7 cellular contexts compared by ENCODE assay signal in genomic region chr3:197949191-197949766, GRCh38. TPM values are rescaled to one million over a fixed set of nuclear protein-coding genes. Genes with fewer than 3 reads are reported as not detected.
DNase-seq lines count a peak whose midpoint lies in the region; ATAC-seq and TF ChIP-seq lines count a peak whose summit lies in the region.

No MANE protein-coding gene starts in this region.

- H3K27ac Mint-ChIP-seq in GM23338: peak overlapping the region; percentile 100
- H3K27ac Mint-ChIP-seq in stimulated activated effector memory CD8-positive, alpha-beta T cell treated with anti-CD3 and anti-CD28 coated beads, Interleukin-12 subunit alpha, Interleukin-12 subunit beta, amount 100 ng/mL, for 72 hours: peak overlapping the region; percentile 99

- no peak overlapping the region for H2AFZ ChIP-seq in GM23338

- H3K9me3 Mint-ChIP-seq in GM23338: no peaks in the 10 kb centered on the region
- H3K9me3 Mint-ChIP-seq in stimulated activated effector memory CD8-positive, alpha-beta T cell treated with anti-CD3 and anti-CD28 coated beads, Interleukin-12 subunit alpha, Interleukin-12 subunit beta, amount 100 ng/mL, for 72 hours: no peaks in the 10 kb centered on the region

- peaks cover 32% of the 10 kb centered on the region for H3F3A ChIP-seq in GM23338 (replicated peaks; ENCODE audit: low read depth)

- H3K4me1 ChIP-seq in GM23338 (ENCODE audit: insufficient read depth) (peaks cover 15% of the 10 kb centered on the region), left ventricle myocardium inferior (peaks cover 47% of the 10 kb centered on the region)

- H3K27me3 Mint-ChIP-seq in GM23338 (ENCODE audit: insufficient read depth, low read depth, poor library complexity): peaks cover 19% of the 10 kb centered on the region

- no peak for DNase-seq in GM23338 (ENCODE audit: low spot score)
- no peak for DNase-seq in left ventricle myocardium inferior
- no peak for DNase-seq in stimulated activated effector memory CD8-positive, alpha-beta T cell treated with anti-CD3 and anti-CD28 coated beads, Interleukin-12 subunit alpha, Interleukin-12 subunit beta, amount 100 ng/mL, for 72 hours (ENCODE audit: low spot score in 2 of 2)
- DNase-seq in iPS-NIHi11 (ENCODE audit: low spot score): no peak
- no peak for DNase-seq in AML-193 (lab: John Stamatoyannopoulos, UW)
- DNase-seq in DMS153 treated with DMSO at 0.1 percent for 48 hours (lab: John Stamatoyannopoulos, UW; ENCODE audit: unreplicated experiment): no peak

- H3K4me3 ChIP-seq in GM23338: peak overlapping the region; percentile 91
- H3K4me3 ChIP-seq in left ventricle myocardium inferior: peak overlapping the region; percentile 74

- H3K27ac ChIP-seq in GM23338 (ENCODE audit: low read depth) (peak overlapping the region; percentile 96), VCaP (peak overlapping the region; percentile 90), left ventricle myocardium inferior (replicated peaks) (peak overlapping the region; percentile 94)

- peaks cover 37% of the 10 kb centered on the region for H3K79me2 ChIP-seq in GM23338 (replicated peaks; ENCODE audit: insufficient read depth)

- peak overlapping the region; percentile 98 for H3K4me3 Mint-ChIP-seq in GM23338
- H3K4me3 Mint-ChIP-seq in stimulated activated effector memory CD8-positive, alpha-beta T cell treated with anti-CD3 and anti-CD28 coated beads, Interleukin-12 subunit alpha, Interleukin-12 subunit beta, amount 100 ng/mL, for 72 hours: peak overlapping the region; percentile 86

- H3K4me1 Mint-ChIP-seq in GM23338: peaks cover 23% of the 10 kb centered on the region
- H3K4me1 Mint-ChIP-seq in stimulated activated effector memory CD8-positive, alpha-beta T cell treated with anti-CD3 and anti-CD28 coated beads, Interleukin-12 subunit alpha, Interleukin-12 subunit beta, amount 100 ng/mL, for 72 hours: peaks cover 40% of the 10 kb centered on the region

- H3K9me2 ChIP-seq in GM23338 (ENCODE audit: insufficient read depth): no peaks in the 10 kb centered on the region

- H3K36me3 Mint-ChIP-seq in GM23338 (ENCODE audit: low read depth): peaks cover 45% of the 10 kb centered on the region
- H3K36me3 Mint-ChIP-seq in stimulated activated effector memory CD8-positive, alpha-beta T cell treated with anti-CD3 and anti-CD28 coated beads, Interleukin-12 subunit alpha, Interleukin-12 subunit beta, amount 100 ng/mL, for 72 hours: peaks cover 52% of the 10 kb centered on the region

- intact Hi-C loops in left ventricle myocardium inferior (cut with micrococcal nuclease): no loop called here

- no peak for ATAC-seq in GM23338
- no peak for ATAC-seq in stimulated activated effector memory CD8-positive, alpha-beta T cell treated with anti-CD3 and anti-CD28 coated beads, Interleukin-12 subunit alpha, Interleukin-12 subunit beta, amount 100 ng/mL, for 72 hours

- H3K27me3 ChIP-seq in GM23338 (ENCODE audit: insufficient read depth) (no peaks in the 10 kb centered on the region), left ventricle myocardium inferior (ENCODE audit: low read depth) (no peaks in the 10 kb centered on the region)

- H3K36me3 ChIP-seq in GM23338 (ENCODE audit: insufficient read depth): peaks cover 33% of the 10 kb centered on the region
- peaks cover 33% of the 10 kb centered on the region for H3K36me3 ChIP-seq in left ventricle myocardium inferior

- peaks cover 20% of the 10 kb centered on the region for H4K20me1 ChIP-seq in GM23338 (replicated peaks; ENCODE audit: insufficient read depth)

- no peaks in the 10 kb centered on the region for H3K9me3 ChIP-seq in left ventricle myocardium inferior (replicated peaks)

- peak overlapping the region; percentile 82 for H3K4me2 ChIP-seq in GM23338

- TF ChIP-seq CTCF in GM23338 (conservative IDR thresholded peaks at IDR 0.05; ENCODE audit: low read depth in 2 of 2): no peak
- TF ChIP-seq CTCF in VCaP (conservative IDR thresholded peaks at IDR 0.05): no peak
- no peak for TF ChIP-seq CTCF in left ventricle myocardium inferior (IDR thresholded peaks at IDR 0.05; ENCODE audit: borderline replicate concordance)

TF ChIP-seq in GM23338, 12 proteins besides CTCF, POLR2A, EP300 and RAD21 (continues in another document):
- no peak for TF ChIP-seq EZH2 (IDR thresholded peaks at IDR 0.05; ENCODE audit: low read depth, unreplicated experiment)
- no peak for TF ChIP-seq STAT1 (IDR thresholded peaks at IDR 0.05; ENCODE audit: unreplicated experiment)
- TF ChIP-seq REST (IDR thresholded peaks at IDR 0.05; ENCODE audit: unreplicated experiment): no peak
- no peak for TF ChIP-seq CREB1 (CRISPR knock-in tag; IDR thresholded peaks at IDR 0.05; ENCODE audit: low read depth)
- no peak for TF ChIP-seq JUNB (IDR thresholded peaks at IDR 0.05; ENCODE audit: unreplicated experiment)
- no peak for TF ChIP-seq ETS1 (IDR thresholded peaks at IDR 0.05)
- no peak for TF ChIP-seq ZNF331 (CRISPR knock-in tag; IDR thresholded peaks at IDR 0.05; ENCODE audit: low read depth)
- TF ChIP-seq EZH2phosphoT487 (IDR thresholded peaks at IDR 0.05; ENCODE audit: unreplicated experiment): no peak

RNA-seq across cellular contexts. Expression of gene RPL35A, which starts 0.7 kb away (rescaled TPM):
- 844 and 1,070 TPM in 2 replicates for total RNA-seq in GM23338 (2014; rRNA removed; shearing (Covaris generic))
- 2,038 and 2,096 TPM in 2 replicates for polyA plus RNA-seq in GM23338 (2016; fragmentation: Nextera tagmentation; extraction: Ambion mirVana)
- 775 TPM for total RNA-seq in left ventricle myocardium inferior

RNA-seq across cellular contexts. Expression of gene LMLN, which starts 10.7 kb away (rescaled TPM):
- total RNA-seq in GM23338 (2014; rRNA removed; shearing (Covaris generic)): 2.9 and 4.3 TPM in 2 replicates
- polyA plus RNA-seq in GM23338 (2016; fragmentation: Nextera tagmentation; extraction: Ambion mirVana): 1.6 and 2.3 TPM in 2 replicates
- 10.6 TPM for total RNA-seq in left ventricle myocardium inferior
